Comparison of ENCODE assay signal across 6 cellular contexts in the genomic region with DNA sequence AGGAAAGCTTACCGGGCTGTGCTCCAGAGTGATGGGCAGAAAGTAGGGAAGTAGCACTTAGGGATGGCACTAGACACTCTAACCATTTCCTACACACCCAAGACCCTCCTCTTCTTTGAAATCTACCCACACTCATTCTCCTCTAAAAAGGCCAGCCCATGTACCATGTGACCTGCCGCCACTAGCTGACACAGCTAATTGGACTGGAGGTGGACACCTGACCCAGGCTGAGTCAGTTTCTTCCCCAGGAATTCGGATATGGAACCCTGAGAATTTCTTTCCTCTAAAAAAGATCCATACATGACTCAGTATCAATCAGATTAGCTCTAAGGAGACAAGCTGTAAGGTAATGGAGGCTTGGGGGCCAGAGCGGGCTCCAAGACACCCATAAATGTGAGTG.
"Had no signal": no experiment of that assay in that cellular context is flagged by ENCODE, and none has a peak within 500 bp of the region (broad histone marks: within the 10 kb centered on the region; RNA-seq: fewer than 3 reads in every experiment).

No MANE protein-coding gene starts in this region.

- H3K27ac ChIP-seq: GM23248 had no signal

- H3K9me3 Mint-ChIP-seq: IgD-negative memory B cell had no signal

- DNase-seq: GM23248, GOT3, H7, KG1 had no signal

- H2AFZ ChIP-seq: GM23248 had no signal

- H3K27ac Mint-ChIP-seq: IgD-negative memory B cell had no signal

- H3K9me3 ChIP-seq: HAP-1 had no signal

- H3K4me3 Mint-ChIP-seq: IgD-negative memory B cell had no signal

- H3K36me3 ChIP-seq: HAP-1 had no signal

- H3K36me3 Mint-ChIP-seq: IgD-negative memory B cell had no signal

- H3K9ac ChIP-seq: GM23248 had no signal

- H3K4me3 ChIP-seq: GM23248, HAP-1 had no signal
